1 cellular context compared by ENCODE assay signal in the genomic region with DNA sequence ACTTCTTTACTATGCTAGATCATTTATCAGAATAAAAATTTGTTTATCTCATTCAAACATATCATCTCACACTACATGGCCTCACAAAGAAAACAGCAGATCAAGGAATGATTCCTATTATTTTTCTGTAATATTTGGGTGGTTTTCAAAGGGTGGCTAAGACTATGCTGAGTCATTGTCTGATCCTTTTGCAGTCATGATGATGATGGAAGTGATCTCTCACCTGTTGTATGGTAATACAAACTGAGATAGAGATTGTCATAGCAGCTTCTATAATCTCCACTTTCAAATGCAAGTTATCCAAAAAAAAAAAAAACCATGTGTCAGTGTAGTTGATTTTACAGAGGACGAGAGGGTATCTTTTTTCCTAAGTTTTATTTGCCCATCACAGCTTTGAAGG.
TF ChIP-seq lines count a peak whose summit lies in the region.

No MANE protein-coding gene starts in this region.

TF ChIP-seq in GM12878, 131 proteins besides CTCF, POLR2A, EP300 and RAD21:
- TF ChIP-seq RB1 (IDR thresholded peaks at IDR 0.05; ENCODE audit: borderline replicate concordance) (no peak), MEF2A (IDR thresholded peaks at IDR 0.05; ENCODE audit: insufficient read depth, low read depth, low read length) (no peak), RCOR1 (conservative IDR thresholded peaks at IDR 0.05; ENCODE audit: low read depth, low read length) (no peak), CBX3 (IDR thresholded peaks at IDR 0.05; ENCODE audit: borderline replicate concordance, low read depth) (no peak), CHD2 (IDR thresholded peaks at IDR 0.05; ENCODE audit: borderline replicate concordance, low read depth, low read length) (no peak), YBX1 (IDR thresholded peaks at IDR 0.05) (no peak), SMC3 (IDR thresholded peaks at IDR 0.05; ENCODE audit: borderline replicate concordance, low read length) (no peak), EED (IDR thresholded peaks at IDR 0.05; ENCODE audit: low read depth) (no peak), ZNF622 (IDR thresholded peaks at IDR 0.05) (no peak), IKZF2 (IDR thresholded peaks at IDR 0.05) (no peak), RELA (IDR thresholded peaks at IDR 0.05; ENCODE audit: borderline replicate concordance, partially characterized antibody) (no peak), SREBF2 (IDR thresholded peaks at IDR 0.05; ENCODE audit: low read length) (no peak), TAF1 (IDR thresholded peaks at IDR 0.05; ENCODE audit: borderline replicate concordance, low read depth, low read length) (no peak), KLF5 (IDR thresholded peaks at IDR 0.05; ENCODE audit: partially characterized antibody) (no peak), SMAD1 (IDR thresholded peaks at IDR 0.05; ENCODE audit: low read depth, partially characterized antibody) (no peak), ZNF207 (IDR thresholded peaks at IDR 0.05; ENCODE audit: borderline replicate concordance) (no peak), ZNF24 (IDR thresholded peaks at IDR 0.05) (no peak), RELB (IDR thresholded peaks at IDR 0.05; ENCODE audit: low read depth) (no peak), JUND (IDR thresholded peaks at IDR 0.05; ENCODE audit: low read depth, low read length) (no peak)
